ENCODE assay signal across 9 cellular contexts in genomic region chr17:49762148-49762941, GRCh38. TPM values are rescaled to one million over a fixed set of nuclear protein-coding genes. Genes with fewer than 3 reads are reported as not detected.
DNase-seq lines count a peak whose midpoint lies in the region; ATAC-seq and TF ChIP-seq lines count a peak whose summit lies in the region.
"Had no signal": no experiment of that assay in that cellular context is flagged by ENCODE, and none has a peak within 500 bp of the region (broad histone marks: within the 10 kb centered on the region; RNA-seq: fewer than 3 reads in every experiment).

No MANE protein-coding gene starts in this region.

- RAD21 ChIA-PET in HCT116 (lab: Charles Lee; ENCODE audit: low non-redundant PET in 1 of 2, low total read pairs in 2 of 2, uncharacterized antibody in 2 of 2, unreplicated experiment in 2 of 2) = no interaction called here

- no peak for TF ChIP-seq RAD21 in HCT116 (IDR thresholded peaks at IDR 0.05; ENCODE audit: low read depth)

- BruUV-seq in HCT116 (replicated peaks; lab: Mats Ljungman, UMichigan) = TSS peak; percentile 29

- no peak overlapping the region for H2AFZ ChIP-seq in HCT116 (ENCODE audit: low read depth, low read length, poor library complexity, severe bottlenecking)

- H3K36me3 Mint-ChIP-seq in activated B cell treated with CpG ODN at 0.5 μM for 24 hours (ENCODE audit: low read depth) = peaks cover 33% of the 10 kb centered on the region
- H3K36me3 Mint-ChIP-seq in glutamatergic neuron (ENCODE audit: unreplicated experiment) = no peaks in the 10 kb centered on the region

- H3K36me3 ChIP-seq in HCT116 (ENCODE audit: control insufficient read depth in 1 of 2, insufficient read depth in 2 of 2, low read length in 2 of 2) = no peaks in the 10 kb centered on the region

- no peaks in the 10 kb centered on the region for H3K27me3 Mint-ChIP-seq in activated B cell treated with CpG ODN at 0.5 μM for 24 hours
- peaks cover 6% of the 10 kb centered on the region for H3K27me3 Mint-ChIP-seq in glutamatergic neuron (ENCODE audit: unreplicated experiment)

- H3K4me1 Mint-ChIP-seq in activated B cell treated with CpG ODN at 0.5 μM for 24 hours = peaks cover 64% of the 10 kb centered on the region
- peaks cover 22% of the 10 kb centered on the region for H3K4me1 Mint-ChIP-seq in glutamatergic neuron (ENCODE audit: low read depth, unreplicated experiment)

- H3K27me3 ChIP-seq in HCT116 (ENCODE audit: insufficient read depth, low read length) = peaks cover 16% of the 10 kb centered on the region

- no peak overlapping the region for H3K4me3 ChIP-seq in HCT116 (replicated peaks in 1 of 2; ENCODE audit: low read depth in 1 of 2, low read length in 2 of 2)
- peak overlapping the region; percentile 9 to 88 (median 82) for H3K4me3 ChIP-seq in skin epidermis

- H3K79me2 ChIP-seq in HCT116 (ENCODE audit: insufficient read depth, low read length) = no peaks in the 10 kb centered on the region

- ATAC-seq in HCT116 = no peak
- ATAC-seq in activated B cell treated with CpG ODN at 0.5 μM for 24 hours (ENCODE audit: low read depth) = no peak
- no peak for ATAC-seq in GM18505 (IDR thresholded peaks at IDR 0.05; ENCODE audit: unreplicated experiment)

- H3K4me1 ChIP-seq in HCT116 (ENCODE audit: control insufficient read depth in 1 of 2, insufficient read depth in 2 of 2, low read length in 2 of 2) = peaks cover 8 to 12% of the 10 kb centered on the region in 2 experiments

- peak overlapping the region; percentile 94 for H3K4me3 Mint-ChIP-seq in activated B cell treated with CpG ODN at 0.5 μM for 24 hours
- peak overlapping the region; percentile 89 for H3K4me3 Mint-ChIP-seq in glutamatergic neuron (ENCODE audit: unreplicated experiment)

- H3K27ac ChIP-seq in HCT116 (ENCODE audit: low read depth, low read length) = no peak overlapping the region
- H3K27ac ChIP-seq in skin epidermis = peak overlapping the region in 9 of 21 experiments; percentile 1 to 85 (median 78)

- in situ Hi-C loops in KBM-7 (cut with MboI; ENCODE audit: low pct_unique_long_range_greater_than_20kb, low sequenced_read_pairs) = no loop called here

- H4K20me1 ChIP-seq in HCT116 (ENCODE audit: insufficient read depth) = no peaks in the 10 kb centered on the region

- no peak overlapping the region for H3K4me2 ChIP-seq in HCT116 (ENCODE audit: low read length)

- H3K9me3 ChIP-seq in HCT116 (ENCODE audit: control insufficient read depth in 1 of 2, insufficient read depth in 1 of 2, low read depth in 1 of 2, low read length in 2 of 2) = no peaks in the 10 kb centered on the region

- H3K9me2 ChIP-seq in HCT116 (ENCODE audit: insufficient read depth) = no peaks in the 10 kb centered on the region

- intact Hi-C loops in HCT116 (cut with micrococcal nuclease) (no loop called here), activated B cell treated with CpG ODN at 0.5 μM for 24 hours (cut with micrococcal nuclease) (loop anchor here (5.0 to 10.0 kb wide), 2 partner anchors 35 to 382 kb away; no protein-coding TSS in a partner anchor)

- DNase-seq in HCT116 (ENCODE audit: low read depth, low spot score) = no peak
- no peak for DNase-seq in activated B cell treated with CpG ODN at 0.5 μM for 24 hours
- DNase-seq in glutamatergic neuron = no peak
- DNase-seq in KBM-7 = no peak
- no peak for DNase-seq in H4 (ENCODE audit: low spot score)
- DNase-seq: kidney glomerular epithelial cell, NCI-H1436 treated with DMSO at 0.1 percent for 48 hours had no signal

- peak overlapping the region; percentile 79 for H3K27ac Mint-ChIP-seq in activated B cell treated with CpG ODN at 0.5 μM for 24 hours
- H3K27ac Mint-ChIP-seq in glutamatergic neuron (ENCODE audit: unreplicated experiment) = no peak overlapping the region

- no peak for TF ChIP-seq CTCF in HCT116 (IDR thresholded peaks at IDR 0.05 in 2 of 3, conservative IDR thresholded peaks at IDR 0.05 in 1 of 3; ENCODE audit: borderline replicate concordance in 1 of 3, insufficient read depth in 1 of 3, low read depth in 2 of 3, low read length in 2 of 3)
- TF ChIP-seq CTCF in activated B cell treated with CpG ODN at 0.5 μM for 24 hours (IDR thresholded peaks at IDR 0.05) = no peak
- TF ChIP-seq CTCF in glutamatergic neuron (IDR thresholded peaks at IDR 0.05; ENCODE audit: partially characterized antibody, unreplicated experiment) = no peak

- H3K9me3 Mint-ChIP-seq in activated B cell treated with CpG ODN at 0.5 μM for 24 hours (no peaks in the 10 kb centered on the region), glutamatergic neuron (ENCODE audit: unreplicated experiment) (peaks cover 4% of the 10 kb centered on the region)

- H3K9ac ChIP-seq in HCT116 (ENCODE audit: low read length) = no peak overlapping the region

- CTCF ChIA-PET in HCT116 (lab: Charles Lee) = no interaction called here
- CTCF ChIA-PET in activated B cell treated with CpG ODN at 0.5 μM for 24 hours (lab: Charles Lee) = interaction anchor here (0.9 to 2.7 kb wide), 3 partner anchors 15 to 66 kb away, joined by 4 to 15 read pairs (median 6); no protein-coding TSS in a partner anchor

- TF ChIP-seq POLR2A in HCT116 (IDR thresholded peaks at IDR 0.05; ENCODE audit: borderline replicate concordance, extremely low read depth, insufficient read depth, insufficient read length) (no peak), GM18505 (IDR thresholded peaks at IDR 0.05; ENCODE audit: borderline replicate concordance, extremely low read depth, insufficient read depth, insufficient read length) (no peak)

- POLR2A ChIA-PET in HCT116 (lab: Charles Lee) = interaction anchor here (2.8 kb wide), 1 partner anchor 26 kb away, joined by 28 read pairs; the partner anchor contains the start of gene KAT7
- POLR2A ChIA-PET in activated B cell treated with CpG ODN at 0.5 μM for 24 hours (lab: Charles Lee) = interaction anchor here (0.8 to 9.0 kb wide), 7 partner anchors 9 to 567 kb away, joined by 3 to 129 read pairs (median 55); partner anchors contain the start of genes KAT7, SLC35B1 and SPOP

TF ChIP-seq in HCT116, 20 proteins besides CTCF, POLR2A, EP300 and RAD21 (continues in another document):
- TF ChIP-seq YY1 (IDR thresholded peaks at IDR 0.05; ENCODE audit: extremely low read depth, insufficient replicate concordance, low read depth, low read length) (no peak), CEBPB (IDR thresholded peaks at IDR 0.05; ENCODE audit: low read depth) (no peak), SIN3A (IDR thresholded peaks at IDR 0.05; ENCODE audit: low read depth) (no peak), SRF (IDR thresholded peaks at IDR 0.05; ENCODE audit: low read depth) (no peak), CBX3 (IDR thresholded peaks at IDR 0.05; ENCODE audit: low read depth) (no peak), FOSL1 (IDR thresholded peaks at IDR 0.05; ENCODE audit: low read depth) (no peak), ZFX (IDR thresholded peaks at IDR 0.05) (no peak), JUND (IDR thresholded peaks at IDR 0.05) (no peak)
- TF ChIP-seq, protein P1, sequence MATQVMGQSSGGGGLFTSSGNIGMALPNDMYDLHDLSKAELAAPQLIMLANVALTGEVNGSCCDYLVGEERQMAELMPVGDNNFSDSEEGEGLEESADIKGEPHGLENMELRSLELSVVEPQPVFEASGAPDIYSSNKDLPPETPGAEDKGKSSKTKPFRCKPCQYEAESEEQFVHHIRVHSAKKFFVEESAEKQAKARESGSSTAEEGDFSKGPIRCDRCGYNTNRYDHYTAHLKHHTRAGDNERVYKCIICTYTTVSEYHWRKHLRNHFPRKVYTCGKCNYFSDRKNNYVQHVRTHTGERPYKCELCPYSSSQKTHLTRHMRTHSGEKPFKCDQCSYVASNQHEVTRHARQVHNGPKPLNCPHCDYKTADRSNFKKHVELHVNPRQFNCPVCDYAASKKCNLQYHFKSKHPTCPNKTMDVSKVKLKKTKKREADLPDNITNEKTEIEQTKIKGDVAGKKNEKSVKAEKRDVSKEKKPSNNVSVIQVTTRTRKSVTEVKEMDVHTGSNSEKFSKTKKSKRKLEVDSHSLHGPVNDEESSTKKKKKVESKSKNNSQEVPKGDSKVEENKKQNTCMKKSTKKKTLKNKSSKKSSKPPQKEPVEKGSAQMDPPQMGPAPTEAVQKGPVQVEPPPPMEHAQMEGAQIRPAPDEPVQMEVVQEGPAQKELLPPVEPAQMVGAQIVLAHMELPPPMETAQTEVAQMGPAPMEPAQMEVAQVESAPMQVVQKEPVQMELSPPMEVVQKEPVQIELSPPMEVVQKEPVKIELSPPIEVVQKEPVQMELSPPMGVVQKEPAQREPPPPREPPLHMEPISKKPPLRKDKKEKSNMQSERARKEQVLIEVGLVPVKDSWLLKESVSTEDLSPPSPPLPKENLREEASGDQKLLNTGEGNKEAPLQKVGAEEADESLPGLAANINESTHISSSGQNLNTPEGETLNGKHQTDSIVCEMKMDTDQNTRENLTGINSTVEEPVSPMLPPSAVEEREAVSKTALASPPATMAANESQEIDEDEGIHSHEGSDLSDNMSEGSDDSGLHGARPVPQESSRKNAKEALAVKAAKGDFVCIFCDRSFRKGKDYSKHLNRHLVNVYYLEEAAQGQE (IDR thresholded peaks at IDR 0.05; ENCODE audit: low read depth) = no peak

RNA-seq across cellular contexts. Expression of gene FAM117A, which starts 1.6 kb away (rescaled TPM):
- total RNA-seq in HCT116 (2021; ENCODE audit: unreplicated experiment) (12.8 TPM), activated B cell treated with CpG ODN at 0.5 μM for 24 hours (27.7 and 30.0 TPM in 2 replicates), glutamatergic neuron (ENCODE audit: unreplicated experiment) (11.9 TPM)
- 11.0 and 14.4 TPM in 2 replicates for polyA plus RNA-seq in HCT116 (2012)
- 6.9 and 8.1 TPM in 2 replicates for total RNA-seq in H4 (2014; rRNA removed; shearing (Covaris generic))

RNA-seq across cellular contexts. Expression of gene KAT7, which starts 26.1 kb away (rescaled TPM):
- total RNA-seq in HCT116 (2021; ENCODE audit: unreplicated experiment) (79.5 TPM), activated B cell treated with CpG ODN at 0.5 μM for 24 hours (95.0 and 95.8 TPM in 2 replicates), glutamatergic neuron (ENCODE audit: unreplicated experiment) (65.7 TPM)
- 29.2 and 34.3 TPM in 2 replicates for polyA plus RNA-seq in HCT116 (2012)
- total RNA-seq in H4 (2014; rRNA removed; shearing (Covaris generic)) = 34.0 and 42.3 TPM in 2 replicates

RNA-seq across cellular contexts. Expression of gene SLC35B1, which starts 54.6 kb away (rescaled TPM):
- total RNA-seq in HCT116 (2021; ENCODE audit: unreplicated experiment) = 87.5 TPM
- 83.4 and 88.7 TPM in 2 replicates for polyA plus RNA-seq in HCT116 (2012)
- 51.8 and 53.8 TPM in 2 replicates for total RNA-seq in activated B cell treated with CpG ODN at 0.5 μM for 24 hours
- 123 TPM for total RNA-seq in glutamatergic neuron (ENCODE audit: unreplicated experiment)
- total RNA-seq in H4 (2014; rRNA removed; shearing (Covaris generic)) = 142 and 160 TPM in 2 replicates

Comparison
In these comparisons a context has a peak if more than half of its experiments do, and no peak if none do; other contexts are left out.
1. H3K4me3 ChIP-seq: peak in skin epidermis (7 of 7); none in HCT116 (0 of 2).